18 cellular contexts compared by ENCODE assay signal in the genomic region with DNA sequence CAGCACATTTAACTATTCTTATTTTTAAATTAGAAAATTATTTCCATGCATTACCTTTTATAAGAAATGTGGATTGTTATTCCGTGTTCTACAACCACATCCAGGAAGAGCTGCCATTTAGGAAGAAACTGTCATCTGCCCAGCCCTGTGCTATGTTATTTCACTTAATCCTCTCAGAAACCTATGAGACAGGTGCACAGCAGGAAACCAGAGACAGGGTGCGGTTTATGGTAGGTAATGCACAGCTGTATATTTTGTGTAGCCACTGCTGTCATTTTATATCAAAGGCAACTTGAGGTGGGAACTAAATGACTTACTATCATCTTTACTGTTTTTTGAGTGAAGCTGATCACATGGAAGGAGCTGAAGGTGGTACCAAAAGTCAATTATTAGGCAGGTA.
DNase-seq lines count a peak whose midpoint lies in the region; ATAC-seq and TF ChIP-seq lines count a peak whose summit lies in the region.
"Had no signal": no experiment of that assay in that cellular context is flagged by ENCODE, and none has a peak within 500 bp of the region (broad histone marks: within the 10 kb centered on the region; RNA-seq: fewer than 3 reads in every experiment).

No MANE protein-coding gene starts in this region.

- DNase-seq in DMS53 (lab: John Stamatoyannopoulos, UW) (peak; percentile 52), MM.1S (peak; percentile 74), SW480 (ENCODE audit: low spot score) (peak; percentile 29), mucosa of descending colon (peak in 1 of 3 donors; percentile 65), posterior cingulate gyrus (no peak), inferior parietal cortex (ENCODE audit: extremely low spot score) (no peak)
- DNase-seq in stimulated activated CD4-positive, alpha-beta T cell treated with anti-CD3 and anti-CD28 coated beads, Interleukin-15, amount 100 ng/mL, for 24 hours = no peak
- DNase-seq: 8988T; CD4-positive, alpha-beta memory T cell; DMS153; DND-41; EL; GM23248 had no signal

- no peak overlapping the region for H3K9ac ChIP-seq in MM.1S (ENCODE audit: low read length)
- H3K9ac ChIP-seq: BLaER1, GM23248 had no signal

- H3K36me3 ChIP-seq in MM.1S (replicated peaks; ENCODE audit: insufficient read depth, low read length) (no peaks in the 10 kb centered on the region), mucosa of descending colon (ENCODE audit: low read depth) (no peaks in the 10 kb centered on the region)
- H3K36me3 ChIP-seq: BLaER1, HAP-1 had no signal

- no peaks in the 10 kb centered on the region for H3K9me2 ChIP-seq in MM.1S (replicated peaks; ENCODE audit: insufficient read depth, low read length)

- H3K27me3 ChIP-seq in MM.1S (replicated peaks; ENCODE audit: insufficient read depth, low read length) = no peaks in the 10 kb centered on the region
- H3K27me3 ChIP-seq: BLaER1 had no signal

- 0 out of 2 replicates have a peak overlapping the region, but pooled peaks have one; percentile 6 for H2AFZ ChIP-seq in MM.1S (ENCODE audit: low read length)
- H2AFZ ChIP-seq: GM23248 had no signal

- peak overlapping the region; percentile 26; the same call in 1 of the 2 replicates for H3K27ac ChIP-seq in MM.1S (ENCODE audit: low read length)
- H3K27ac ChIP-seq: BLaER1, GM23248, HL-60 had no signal

- H3K79me2 ChIP-seq in MM.1S (ENCODE audit: low read length) = no peaks in the 10 kb centered on the region

- H3K9me3 ChIP-seq in MM.1S (replicated peaks; ENCODE audit: insufficient read depth, low read length) (no peaks in the 10 kb centered on the region), mucosa of descending colon (no peaks in the 10 kb centered on the region)
- H3K9me3 ChIP-seq: BLaER1 had no signal

- no peaks in the 10 kb centered on the region for H4K20me1 ChIP-seq in MM.1S (ENCODE audit: insufficient read depth, low read length)
- H4K20me1 ChIP-seq: BLaER1 had no signal

- peaks cover 11% of the 10 kb centered on the region for H3K4me1 ChIP-seq in MM.1S (ENCODE audit: low read length)
- H3K4me1 ChIP-seq in mucosa of descending colon (ENCODE audit: low read depth) = peaks cover 7% of the 10 kb centered on the region
- H3K4me1 ChIP-seq: BLaER1 had no signal

- TF ChIP-seq CTCF in MM.1S (IDR thresholded peaks at IDR 0.05; ENCODE audit: low read length) (no peak), mucosa of descending colon (IDR thresholded peaks at IDR 0.05) (no peak)

- H3K4me2 ChIP-seq in MM.1S (ENCODE audit: low read depth, low read length) = peak overlapping the region; percentile 43
- H3K4me2 ChIP-seq: BLaER1 had no signal

- H3F3A ChIP-seq in MM.1S (ENCODE audit: insufficient read depth, low read length) = no peaks in the 10 kb centered on the region; the same call in 1 of the 2 replicates

- H3K4me3 ChIP-seq in MM.1S (ENCODE audit: low read length) (peak overlapping the region; percentile 20; the same call in 1 of the 2 replicates), mucosa of descending colon (no peak overlapping the region)
- H3K4me3 ChIP-seq: BLaER1, GM12878, GM23248, HAP-1 had no signal

- ATAC-seq in mucosa of descending colon (peak; percentile 93), HG02885 (IDR thresholded peaks at IDR 0.05; ENCODE audit: poor library complexity, unreplicated experiment) (no peak)
- ATAC-seq: GM12878 had no signal

- intact Hi-C loops in mucosa of descending colon (cut with DNase I, micrococcal nuclease) (no loop called here), posterior cingulate gyrus (cut with DNase I) (no loop called here)

Comparison
In these comparisons a context has a peak if more than half of its experiments do, and no peak if none do; other contexts are left out.
1. DNase-seq: peak in DMS53 (single experiment), MM.1S (single experiment) and SW480 (single experiment); none in stimulated activated CD4-positive, alpha-beta T cell treated with anti-CD3 and anti-CD28 coated beads, Interleukin-15, amount 100 ng/mL, for 24 hours (single experiment), posterior cingulate gyrus (0 of 10) and inferior parietal cortex (single experiment).